In the genomic region with DNA sequence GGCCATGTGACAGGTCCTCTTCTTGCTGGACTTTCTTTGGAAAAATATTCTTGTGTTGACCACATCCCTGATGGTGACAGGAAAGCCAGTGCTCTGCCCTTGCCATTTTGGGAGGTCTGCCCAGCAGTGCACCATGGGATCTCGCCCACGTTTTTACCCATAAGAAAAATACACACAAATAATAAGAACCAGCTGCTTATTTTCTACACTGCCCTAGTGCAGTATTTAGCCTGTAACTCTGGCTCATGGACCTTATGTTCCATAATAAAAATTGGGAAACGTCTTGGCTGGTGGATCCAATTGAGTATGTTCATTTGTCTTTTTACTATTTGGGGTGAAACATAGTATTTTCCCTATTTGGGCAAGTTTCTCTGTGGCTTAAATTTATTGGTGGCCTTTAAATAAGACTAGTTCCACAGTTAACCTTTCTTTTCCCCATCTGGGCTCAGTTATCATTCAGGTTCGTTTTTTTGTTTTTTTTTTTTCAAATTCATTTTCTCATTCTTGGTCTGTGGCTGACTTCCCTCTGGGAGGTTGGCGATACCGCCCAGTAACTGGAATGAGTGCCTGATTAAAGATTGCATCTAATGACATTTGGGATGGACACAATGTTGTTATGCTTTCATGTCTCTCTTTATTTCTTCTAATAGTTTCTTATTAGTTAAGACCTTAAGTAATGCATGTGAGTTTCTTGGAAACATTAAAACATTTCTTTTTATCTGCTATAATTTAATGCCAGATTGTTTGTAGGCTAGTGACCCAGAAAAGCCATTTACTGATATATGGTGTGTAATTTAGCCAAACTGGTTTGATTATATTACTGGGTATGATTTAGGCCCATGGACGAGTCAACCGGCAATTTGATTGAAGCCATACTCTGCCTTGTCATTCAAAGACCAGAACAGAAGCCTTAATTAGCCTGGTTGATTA, we compare ENCODE assay signal across 23 cellular contexts.
"Had no signal": no experiment of that assay in that cellular context is flagged by ENCODE, and none has a peak within 500 bp of the region (broad histone marks: within the 10 kb centered on the region; RNA-seq: fewer than 3 reads in every experiment).

No MANE protein-coding gene starts in this region.

- ATAC-seq: HepG2, Panc1, PC-3, SK-N-SH treated with all-trans-retinoic acid at 6 μM for 48 hours had no signal

- DNase-seq: IMR-90, Karpas-422, KG1, MG63, NCI-H1092, NCI-H1105 treated with DMSO at 0.1 percent for 48 hours, NCI-H1417 treated with DMSO at 0.1 percent for 48 hours, NCI-H146, NCI-H1694 treated with DMSO at 0.1 percent for 48 hours, NCI-H1930, NCI-H2081, NCI-H2107, NCI-H2227 treated with DMSO at 0.1 percent for 48 hours, NCI-H446, NCI-H510A, NCI-H524 treated with DMSO at 0.1 percent for 48 hours, NCI-H69, NCI-H774, PC-3, SHP77 had no signal
